Comparison of ENCODE assay signal across 1 cellular context in genomic region chr4:7101692-7102515, GRCh38.
TF ChIP-seq lines count a peak whose summit lies in the region.

No MANE protein-coding gene starts in this region.

TF ChIP-seq in HepG2, 621 proteins besides CTCF, POLR2A, EP300 and RAD21 (continued from another document and continues in another):
- TF ChIP-seq ZNF562 (CRISPR knock-in tag; IDR thresholded peaks at IDR 0.05; ENCODE audit: borderline replicate concordance) (no peak), ZNF484 (CRISPR knock-in tag; IDR thresholded peaks at IDR 0.05; ENCODE audit: borderline replicate concordance, low read depth) (no peak), TBX3 (IDR thresholded peaks at IDR 0.05; ENCODE audit: borderline replicate concordance) (no peak), FOSL2 (CRISPR knock-in tag; IDR thresholded peaks at IDR 0.05) (no peak), ZNF547 (CRISPR knock-in tag; IDR thresholded peaks at IDR 0.05) (0 out of 2 replicates have a peak, but pooled peaks have one; percentile 36), NCOR1 (IDR thresholded peaks at IDR 0.05; ENCODE audit: borderline replicate concordance, low read length) (no peak), CBFB (CRISPR knock-in tag; IDR thresholded peaks at IDR 0.05) (peak; percentile 88), IKZF4 (CRISPR knock-in tag; IDR thresholded peaks at IDR 0.05; ENCODE audit: borderline replicate concordance, low read depth, not compliant biosample characterization) (no peak), ZNF256 (CRISPR knock-in tag; conservative IDR thresholded peaks at IDR 0.05) (no peak), GABPB1 (CRISPR knock-in tag; IDR thresholded peaks at IDR 0.05) (peak; percentile 60; the same call in 1 of the 2 replicates), ELF3 (CRISPR knock-in tag; IDR thresholded peaks at IDR 0.05) (peak; percentile 55), FOXM1 (CRISPR knock-in tag; IDR thresholded peaks at IDR 0.05) (0 out of 2 replicates have a peak, but pooled peaks have one; percentile 46), ZNF75D (CRISPR knock-in tag; IDR thresholded peaks at IDR 0.05; ENCODE audit: borderline replicate concordance) (no peak), GATAD1 (CRISPR knock-in tag; IDR thresholded peaks at IDR 0.05) (0 out of 2 replicates have a peak, but pooled peaks have one; percentile 21), ZNF883 (CRISPR knock-in tag; IDR thresholded peaks at IDR 0.05; ENCODE audit: not compliant biosample characterization) (no peak), ZNF572 (CRISPR knock-in tag; IDR thresholded peaks at IDR 0.05) (0 out of 2 replicates have a peak, but pooled peaks have one; percentile 65), STAG1 (CRISPR knock-in tag; IDR thresholded peaks at IDR 0.05) (peak; percentile 60), ZFY (CRISPR knock-in tag; IDR thresholded peaks at IDR 0.05) (peak; percentile 55), ZNF557 (CRISPR knock-in tag; IDR thresholded peaks at IDR 0.05) (no peak)
- TF ChIP-seq, protein P1, sequence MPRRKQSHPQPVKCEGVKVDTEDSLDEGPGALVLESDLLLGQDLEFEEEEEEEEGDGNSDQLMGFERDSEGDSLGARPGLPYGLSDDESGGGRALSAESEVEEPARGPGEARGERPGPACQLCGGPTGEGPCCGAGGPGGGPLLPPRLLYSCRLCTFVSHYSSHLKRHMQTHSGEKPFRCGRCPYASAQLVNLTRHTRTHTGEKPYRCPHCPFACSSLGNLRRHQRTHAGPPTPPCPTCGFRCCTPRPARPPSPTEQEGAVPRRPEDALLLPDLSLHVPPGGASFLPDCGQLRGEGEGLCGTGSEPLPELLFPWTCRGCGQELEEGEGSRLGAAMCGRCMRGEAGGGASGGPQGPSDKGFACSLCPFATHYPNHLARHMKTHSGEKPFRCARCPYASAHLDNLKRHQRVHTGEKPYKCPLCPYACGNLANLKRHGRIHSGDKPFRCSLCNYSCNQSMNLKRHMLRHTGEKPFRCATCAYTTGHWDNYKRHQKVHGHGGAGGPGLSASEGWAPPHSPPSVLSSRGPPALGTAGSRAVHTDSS (CRISPR knock-in tag; conservative IDR thresholded peaks at IDR 0.05), result 0 out of 2 replicates have a peak, but pooled peaks have one; percentile 66
- TF ChIP-seq, protein P2, sequence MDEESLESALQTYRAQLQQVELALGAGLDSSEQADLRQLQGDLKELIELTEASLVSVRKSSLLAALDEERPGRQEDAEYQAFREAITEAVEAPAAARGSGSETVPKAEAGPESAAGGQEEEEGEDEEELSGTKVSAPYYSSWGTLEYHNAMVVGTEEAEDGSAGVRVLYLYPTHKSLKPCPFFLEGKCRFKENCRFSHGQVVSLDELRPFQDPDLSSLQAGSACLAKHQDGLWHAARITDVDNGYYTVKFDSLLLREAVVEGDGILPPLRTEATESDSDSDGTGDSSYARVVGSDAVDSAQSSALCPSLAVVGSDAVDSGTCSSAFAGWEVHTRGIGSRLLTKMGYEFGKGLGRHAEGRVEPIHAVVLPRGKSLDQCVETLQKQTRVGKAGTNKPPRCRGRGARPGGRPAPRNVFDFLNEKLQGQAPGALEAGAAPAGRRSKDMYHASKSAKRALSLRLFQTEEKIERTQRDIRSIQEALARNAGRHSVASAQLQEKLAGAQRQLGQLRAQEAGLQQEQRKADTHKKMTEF (CRISPR knock-in tag; IDR thresholded peaks at IDR 0.05), result peak; percentile 49; the same call in 1 of the 2 replicates
- TF ChIP-seq, protein P3, sequence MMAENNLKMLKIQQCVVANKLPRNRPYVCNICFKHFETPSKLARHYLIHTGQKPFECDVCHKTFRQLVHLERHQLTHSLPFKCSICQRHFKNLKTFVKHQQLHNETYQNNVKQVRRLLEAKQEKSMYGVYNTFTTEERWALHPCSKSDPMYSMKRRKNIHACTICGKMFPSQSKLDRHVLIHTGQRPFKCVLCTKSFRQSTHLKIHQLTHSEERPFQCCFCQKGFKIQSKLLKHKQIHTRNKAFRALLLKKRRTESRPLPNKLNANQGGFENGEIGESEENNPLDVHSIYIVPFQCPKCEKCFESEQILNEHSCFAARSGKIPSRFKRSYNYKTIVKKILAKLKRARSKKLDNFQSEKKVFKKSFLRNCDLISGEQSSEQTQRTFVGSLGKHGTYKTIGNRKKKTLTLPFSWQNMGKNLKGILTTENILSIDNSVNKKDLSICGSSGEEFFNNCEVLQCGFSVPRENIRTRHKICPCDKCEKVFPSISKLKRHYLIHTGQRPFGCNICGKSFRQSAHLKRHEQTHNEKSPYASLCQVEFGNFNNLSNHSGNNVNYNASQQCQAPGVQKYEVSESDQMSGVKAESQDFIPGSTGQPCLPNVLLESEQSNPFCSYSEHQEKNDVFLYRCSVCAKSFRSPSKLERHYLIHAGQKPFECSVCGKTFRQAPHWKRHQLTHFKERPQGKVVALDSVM (CRISPR knock-in tag; IDR thresholded peaks at IDR 0.05), result 0 out of 2 replicates have a peak, but pooled peaks have one; percentile 9
- TF ChIP-seq, protein P4, sequence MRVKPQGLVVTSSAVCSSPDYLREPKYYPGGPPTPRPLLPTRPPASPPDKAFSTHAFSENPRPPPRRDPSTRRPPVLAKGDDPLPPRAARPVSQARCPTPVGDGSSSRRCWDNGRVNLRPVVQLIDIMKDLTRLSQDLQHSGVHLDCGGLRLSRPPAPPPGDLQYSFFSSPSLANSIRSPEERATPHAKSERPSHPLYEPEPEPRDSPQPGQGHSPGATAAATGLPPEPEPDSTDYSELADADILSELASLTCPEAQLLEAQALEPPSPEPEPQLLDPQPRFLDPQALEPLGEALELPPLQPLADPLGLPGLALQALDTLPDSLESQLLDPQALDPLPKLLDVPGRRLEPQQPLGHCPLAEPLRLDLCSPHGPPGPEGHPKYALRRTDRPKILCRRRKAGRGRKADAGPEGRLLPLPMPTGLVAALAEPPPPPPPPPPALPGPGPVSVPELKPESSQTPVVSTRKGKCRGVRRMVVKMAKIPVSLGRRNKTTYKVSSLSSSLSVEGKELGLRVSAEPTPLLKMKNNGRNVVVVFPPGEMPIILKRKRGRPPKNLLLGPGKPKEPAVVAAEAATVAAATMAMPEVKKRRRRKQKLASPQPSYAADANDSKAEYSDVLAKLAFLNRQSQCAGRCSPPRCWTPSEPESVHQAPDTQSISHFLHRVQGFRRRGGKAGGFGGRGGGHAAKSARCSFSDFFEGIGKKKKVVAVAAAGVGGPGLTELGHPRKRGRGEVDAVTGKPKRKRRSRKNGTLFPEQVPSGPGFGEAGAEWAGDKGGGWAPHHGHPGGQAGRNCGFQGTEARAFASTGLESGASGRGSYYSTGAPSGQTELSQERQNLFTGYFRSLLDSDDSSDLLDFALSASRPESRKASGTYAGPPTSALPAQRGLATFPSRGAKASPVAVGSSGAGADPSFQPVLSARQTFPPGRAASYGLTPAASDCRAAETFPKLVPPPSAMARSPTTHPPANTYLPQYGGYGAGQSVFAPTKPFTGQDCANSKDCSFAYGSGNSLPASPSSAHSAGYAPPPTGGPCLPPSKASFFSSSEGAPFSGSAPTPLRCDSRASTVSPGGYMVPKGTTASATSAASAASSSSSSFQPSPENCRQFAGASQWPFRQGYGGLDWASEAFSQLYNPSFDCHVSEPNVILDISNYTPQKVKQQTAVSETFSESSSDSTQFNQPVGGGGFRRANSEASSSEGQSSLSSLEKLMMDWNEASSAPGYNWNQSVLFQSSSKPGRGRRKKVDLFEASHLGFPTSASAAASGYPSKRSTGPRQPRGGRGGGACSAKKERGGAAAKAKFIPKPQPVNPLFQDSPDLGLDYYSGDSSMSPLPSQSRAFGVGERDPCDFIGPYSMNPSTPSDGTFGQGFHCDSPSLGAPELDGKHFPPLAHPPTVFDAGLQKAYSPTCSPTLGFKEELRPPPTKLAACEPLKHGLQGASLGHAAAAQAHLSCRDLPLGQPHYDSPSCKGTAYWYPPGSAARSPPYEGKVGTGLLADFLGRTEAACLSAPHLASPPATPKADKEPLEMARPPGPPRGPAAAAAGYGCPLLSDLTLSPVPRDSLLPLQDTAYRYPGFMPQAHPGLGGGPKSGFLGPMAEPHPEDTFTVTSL (CRISPR knock-in tag; IDR thresholded peaks at IDR 0.05; ENCODE audit: borderline replicate concordance), result no peak
- TF ChIP-seq, protein P5, sequence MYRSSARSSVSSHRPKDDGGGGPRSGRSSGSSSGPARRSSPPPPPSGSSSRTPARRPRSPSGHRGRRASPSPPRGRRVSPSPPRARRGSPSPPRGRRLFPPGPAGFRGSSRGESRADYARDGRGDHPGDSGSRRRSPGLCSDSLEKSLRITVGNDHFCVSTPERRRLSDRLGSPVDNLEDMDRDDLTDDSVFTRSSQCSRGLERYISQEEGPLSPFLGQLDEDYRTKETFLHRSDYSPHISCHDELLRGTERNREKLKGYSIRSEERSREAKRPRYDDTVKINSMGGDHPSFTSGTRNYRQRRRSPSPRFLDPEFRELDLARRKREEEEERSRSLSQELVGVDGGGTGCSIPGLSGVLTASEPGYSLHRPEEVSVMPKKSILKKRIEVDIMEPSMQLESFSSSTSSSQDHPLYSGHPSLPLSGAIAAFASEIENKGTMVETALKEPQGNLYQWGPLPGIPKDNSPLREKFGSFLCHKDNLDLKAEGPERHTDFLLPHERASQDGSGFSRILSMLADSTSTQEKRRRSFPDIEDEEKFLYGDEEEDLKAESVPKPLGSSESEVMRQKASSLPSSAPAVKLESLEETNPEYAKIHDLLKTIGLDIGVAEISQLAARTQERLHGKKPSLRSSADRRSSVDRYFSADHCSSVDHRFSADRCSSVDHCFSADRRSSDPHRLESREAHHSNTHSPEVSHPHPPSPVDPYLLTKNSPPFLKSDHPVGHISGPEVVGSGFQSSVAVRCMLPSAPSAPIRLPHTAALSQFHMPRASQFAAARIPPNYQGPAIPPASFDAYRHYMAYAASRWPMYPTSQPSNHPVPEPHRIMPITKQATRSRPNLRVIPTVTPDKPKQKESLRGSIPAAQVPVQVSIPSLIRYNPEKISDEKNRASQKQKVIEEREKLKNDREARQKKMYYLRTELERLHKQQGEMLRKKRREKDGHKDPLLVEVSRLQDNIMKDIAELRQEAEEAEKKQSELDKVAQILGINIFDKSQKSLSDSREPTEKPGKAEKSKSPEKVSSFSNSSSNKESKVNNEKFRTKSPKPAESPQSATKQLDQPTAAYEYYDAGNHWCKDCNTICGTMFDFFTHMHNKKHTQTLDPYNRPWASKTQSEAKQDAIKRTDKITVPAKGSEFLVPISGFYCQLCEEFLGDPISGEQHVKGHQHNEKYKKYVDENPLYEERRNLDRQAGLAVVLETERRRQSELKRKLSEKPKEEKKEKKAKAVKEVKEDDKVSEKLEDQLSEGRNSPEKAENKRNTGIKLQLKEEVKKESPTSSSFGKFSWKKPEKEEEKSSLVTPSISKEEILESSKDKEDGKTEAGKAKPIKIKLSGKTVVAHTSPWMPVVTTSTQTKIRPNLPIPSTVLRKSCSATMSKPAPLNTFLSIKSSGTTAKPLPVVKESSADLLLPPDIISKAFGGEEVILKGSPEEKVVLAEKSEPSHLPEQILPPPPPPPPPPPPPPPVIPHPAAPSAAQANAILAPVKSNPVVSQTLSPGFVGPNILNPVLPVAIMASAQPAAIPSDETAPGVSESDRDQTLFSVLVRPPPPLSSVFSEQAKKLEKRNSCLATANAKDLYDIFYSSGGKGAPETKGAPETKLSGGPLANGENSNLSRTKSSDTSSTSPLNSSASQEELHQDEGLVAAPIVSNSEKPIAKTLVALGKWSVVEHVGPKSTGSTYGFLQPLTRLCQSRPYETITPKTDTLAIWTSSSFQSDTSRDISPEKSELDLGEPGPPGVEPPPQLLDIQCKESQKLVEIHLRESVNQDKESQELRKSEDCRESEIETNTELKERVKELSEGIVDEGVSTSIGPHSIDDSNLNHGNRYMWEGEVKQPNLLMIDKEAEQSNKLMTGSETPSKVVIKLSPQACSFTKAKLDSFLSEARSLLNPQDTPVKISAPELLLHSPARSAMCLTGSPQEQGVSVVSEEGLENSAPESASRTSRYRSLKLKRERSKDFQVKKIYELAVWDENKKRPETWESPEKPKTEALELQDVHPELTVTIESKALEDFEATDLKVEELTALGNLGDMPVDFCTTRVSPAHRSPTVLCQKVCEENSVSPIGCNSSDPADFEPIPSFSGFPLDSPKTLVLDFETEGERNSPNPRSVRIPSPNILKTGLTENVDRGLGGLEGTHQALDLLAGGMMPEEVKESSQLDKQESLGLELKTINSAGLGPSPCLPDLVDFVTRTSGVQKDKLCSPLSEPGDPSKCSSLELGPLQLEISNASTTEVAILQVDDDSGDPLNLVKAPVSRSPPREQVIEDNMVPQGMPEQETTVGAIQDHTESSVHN (CRISPR knock-in tag; IDR thresholded peaks at IDR 0.05), result 0 out of 2 replicates have a peak, but pooled peaks have one; percentile 40
- TF ChIP-seq, protein P6, sequence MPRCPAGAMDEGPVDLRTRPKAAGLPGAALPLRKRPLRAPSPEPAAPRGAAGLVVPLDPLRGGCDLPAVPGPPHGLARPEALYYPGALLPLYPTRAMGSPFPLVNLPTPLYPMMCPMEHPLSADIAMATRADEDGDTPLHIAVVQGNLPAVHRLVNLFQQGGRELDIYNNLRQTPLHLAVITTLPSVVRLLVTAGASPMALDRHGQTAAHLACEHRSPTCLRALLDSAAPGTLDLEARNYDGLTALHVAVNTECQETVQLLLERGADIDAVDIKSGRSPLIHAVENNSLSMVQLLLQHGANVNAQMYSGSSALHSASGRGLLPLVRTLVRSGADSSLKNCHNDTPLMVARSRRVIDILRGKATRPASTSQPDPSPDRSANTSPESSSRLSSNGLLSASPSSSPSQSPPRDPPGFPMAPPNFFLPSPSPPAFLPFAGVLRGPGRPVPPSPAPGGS (CRISPR knock-in tag; IDR thresholded peaks at IDR 0.05), result peak; percentile 73; the same call in 1 of the 2 replicates
- TF ChIP-seq, protein P7, sequence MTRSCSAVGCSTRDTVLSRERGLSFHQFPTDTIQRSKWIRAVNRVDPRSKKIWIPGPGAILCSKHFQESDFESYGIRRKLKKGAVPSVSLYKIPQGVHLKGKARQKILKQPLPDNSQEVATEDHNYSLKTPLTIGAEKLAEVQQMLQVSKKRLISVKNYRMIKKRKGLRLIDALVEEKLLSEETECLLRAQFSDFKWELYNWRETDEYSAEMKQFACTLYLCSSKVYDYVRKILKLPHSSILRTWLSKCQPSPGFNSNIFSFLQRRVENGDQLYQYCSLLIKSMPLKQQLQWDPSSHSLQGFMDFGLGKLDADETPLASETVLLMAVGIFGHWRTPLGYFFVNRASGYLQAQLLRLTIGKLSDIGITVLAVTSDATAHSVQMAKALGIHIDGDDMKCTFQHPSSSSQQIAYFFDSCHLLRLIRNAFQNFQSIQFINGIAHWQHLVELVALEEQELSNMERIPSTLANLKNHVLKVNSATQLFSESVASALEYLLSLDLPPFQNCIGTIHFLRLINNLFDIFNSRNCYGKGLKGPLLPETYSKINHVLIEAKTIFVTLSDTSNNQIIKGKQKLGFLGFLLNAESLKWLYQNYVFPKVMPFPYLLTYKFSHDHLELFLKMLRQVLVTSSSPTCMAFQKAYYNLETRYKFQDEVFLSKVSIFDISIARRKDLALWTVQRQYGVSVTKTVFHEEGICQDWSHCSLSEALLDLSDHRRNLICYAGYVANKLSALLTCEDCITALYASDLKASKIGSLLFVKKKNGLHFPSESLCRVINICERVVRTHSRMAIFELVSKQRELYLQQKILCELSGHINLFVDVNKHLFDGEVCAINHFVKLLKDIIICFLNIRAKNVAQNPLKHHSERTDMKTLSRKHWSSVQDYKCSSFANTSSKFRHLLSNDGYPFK (CRISPR knock-in tag; IDR thresholded peaks at IDR 0.05; ENCODE audit: borderline replicate concordance), result peak; percentile 40; the same call in 1 of the 2 replicates
